Comparison of ENCODE assay signal across 24 cellular contexts in genomic region chr5:139186752-139187326, GRCh38. TPM values are rescaled to one million over a fixed set of nuclear protein-coding genes. Genes with fewer than 3 reads are reported as not detected.
DNase-seq lines count a peak whose midpoint lies in the region; ATAC-seq, FAIRE-seq and TF ChIP-seq lines count a peak whose summit lies in the region.
"Had no signal": no experiment of that assay in that cellular context is flagged by ENCODE, and none has a peak within 500 bp of the region (broad histone marks: within the 10 kb centered on the region; RNA-seq: fewer than 3 reads in every experiment).

No MANE protein-coding gene starts in this region.

- no peaks in the 10 kb centered on the region for H3K9me3 Mint-ChIP-seq in activated T-helper 2 cell treated with anti-CD3 and anti-CD28 coated beads, Interferon-gamma antibody, Interleukin-2, Interleukin-4, amounts not matched to agents 10 μg/mL and 5 μg/mL and 100 μg/mL, durations not matched to agents 14 hours and 24 hours and 36 hours

- no peak for TF ChIP-seq RAD21 in IMR-90 (IDR thresholded peaks at IDR 0.05; ENCODE audit: low read length)

- peak overlapping the region; percentile 35; the same call in 2 of the 3 replicates for H2BK15ac ChIP-seq in IMR-90 (ENCODE audit: low read depth, low read length)

- H3K18ac ChIP-seq in IMR-90 (ENCODE audit: low read depth, low read length) = peak overlapping the region; percentile 97

- peaks cover 16% of the 10 kb centered on the region for H3K9me1 ChIP-seq in IMR-90 (ENCODE audit: insufficient read depth, low read length)

- POLR2A ChIA-PET in IMR-90 (lab: Charles Lee; ENCODE audit: unreplicated experiment) = no interaction called here

- peak overlapping the region; percentile 79 for H2BK20ac ChIP-seq in IMR-90 (ENCODE audit: low read depth, low read length)

- H4K5ac ChIP-seq in IMR-90 (ENCODE audit: low read depth, low read length) = peak overlapping the region; percentile 83

- TF ChIP-seq POLR2A in IMR-90 (IDR thresholded peaks at IDR 0.05; ENCODE audit: low read depth, low read length) = no peak
- TF ChIP-seq POLR2A in H54 (IDR thresholded peaks at IDR 0.05; ENCODE audit: low read depth, low read length) = no peak

- H3K27ac ChIP-seq in IMR-90 (ENCODE audit: insufficient read depth, low read length) (peak overlapping the region; percentile 98; the same call in 1 of the 2 replicates), left ventricle myocardium inferior (replicated peaks) (no peak overlapping the region)

- 94% methylated on average over 3 of the region's 6 CpGs; no CpG with 5 or more reads in 1 of the 2 experiments for WGBS in IMR-90 (ENCODE audit: extremely low coverage in 2 of 2, insufficient read length in 1 of 2), 2 experiments

- peak; percentile 66 for ATAC-seq in IMR-90 (ENCODE audit: low read depth)
- ATAC-seq: Right ventricle myocardium inferior had no signal

- no peaks in the 10 kb centered on the region for H4K20me1 ChIP-seq in IMR-90 (ENCODE audit: insufficient read depth, low read length)

- in situ Hi-C loops in IMR-90 (cut with MboI; ENCODE audit: low sequenced_read_pairs) = no loop called here

- peak overlapping the region; percentile 62 for H4K91ac ChIP-seq in IMR-90 (ENCODE audit: insufficient read depth, low read depth, low read length)

- no peaks in the 10 kb centered on the region for H3K27me3 Mint-ChIP-seq in activated T-helper 2 cell treated with anti-CD3 and anti-CD28 coated beads, Interferon-gamma antibody, Interleukin-2, Interleukin-4, amounts not matched to agents 10 μg/mL and 5 μg/mL and 100 μg/mL, durations not matched to agents 14 hours and 24 hours and 36 hours (ENCODE audit: low read depth)
- H3K27me3 Mint-ChIP-seq: CD4-positive, alpha-beta memory T cell had no signal

- H3K27me3 ChIP-seq in IMR-90 (ENCODE audit: control insufficient read depth, insufficient read depth, low read length) = no peaks in the 10 kb centered on the region
- no peaks in the 10 kb centered on the region for H3K27me3 ChIP-seq in left ventricle myocardium inferior (ENCODE audit: low read depth)
- H3K27me3 ChIP-seq: BE2C, MG63 had no signal

- H2AFZ ChIP-seq in IMR-90 (replicated peaks; ENCODE audit: low read length, poor library complexity) = no peak overlapping the region

- no peak for FAIRE-seq in H54 (lab: Jason Lieb, UNC)
- FAIRE-seq: GM18507, RCC 7860 had no signal

- peak overlapping the region; percentile 28; the same call in 1 of the 2 replicates for H3K9ac ChIP-seq in IMR-90 (ENCODE audit: low read depth, low read length)

- H3K4me2 ChIP-seq in IMR-90 (ENCODE audit: low read depth, low read length) = peak overlapping the region; percentile 53; the same call in 1 of the 2 replicates

- peak overlapping the region; percentile 81 for H3K14ac ChIP-seq in IMR-90 (replicated peaks; ENCODE audit: low read depth, low read length)

- CTCF ChIA-PET in IMR-90 (lab: Yijun Ruan, JAX) = no interaction called here

- peak overlapping the region; percentile 71 for H3K4ac ChIP-seq in IMR-90 (ENCODE audit: low read depth, low read length)

- dilution Hi-C loops in IMR-90 (cut with HindIII; ENCODE audit: low sequenced_read_pairs, unreplicated experiment) = no loop called here

- H2BK5ac ChIP-seq in IMR-90 (ENCODE audit: low read depth, low read length, poor library complexity, severe bottlenecking) = peak overlapping the region; percentile 67

- peaks cover 21% of the 10 kb centered on the region for H3K36me3 Mint-ChIP-seq in activated T-helper 2 cell treated with anti-CD3 and anti-CD28 coated beads, Interferon-gamma antibody, Interleukin-2, Interleukin-4, amounts not matched to agents 10 μg/mL and 5 μg/mL and 100 μg/mL, durations not matched to agents 14 hours and 24 hours and 36 hours (ENCODE audit: low read depth)

- intact Hi-C loops in IMR-90 (cut with micrococcal nuclease) (loop anchor here (5.0 kb wide), 1 partner anchor 40 kb away; no protein-coding TSS in a partner anchor), left ventricle myocardium inferior (cut with micrococcal nuclease) (no loop called here)
- intact Hi-C loops in activated T-helper 2 cell treated with anti-CD3 and anti-CD28 coated beads, Interferon-gamma antibody, Interleukin-2, Interleukin-4, amounts not matched to agents 10 μg/mL and 5 μg/mL and 100 μg/mL, durations not matched to agents 14 hours and 24 hours and 36 hours (cut with micrococcal nuclease) = no loop called here

- peak overlapping the region; percentile 89 for H3K23ac ChIP-seq in IMR-90 (ENCODE audit: low read depth, low read length)

- no peak overlapping the region for H3K4me3 ChIP-seq in IMR-90 (ENCODE audit: insufficient read depth, low read depth, low read length)
- no peak overlapping the region for H3K4me3 ChIP-seq in left ventricle myocardium inferior
- H3K4me3 ChIP-seq: MG63 had no signal

- H3K27ac Mint-ChIP-seq in activated T-helper 2 cell treated with anti-CD3 and anti-CD28 coated beads, Interferon-gamma antibody, Interleukin-2, Interleukin-4, amounts not matched to agents 10 μg/mL and 5 μg/mL and 100 μg/mL, durations not matched to agents 14 hours and 24 hours and 36 hours = no peak overlapping the region
- H3K27ac Mint-ChIP-seq: CD4-positive, alpha-beta memory T cell had no signal

- peak overlapping the region; percentile 78 for H2AK5ac ChIP-seq in IMR-90 (ENCODE audit: low read depth, low read length)

- DNase-seq in IMR-90 (peak; percentile 84), amniotic epithelial cell (ENCODE audit: low read depth) (peak; percentile 77), iris pigment epithelial cell (ENCODE audit: low read depth) (peak; percentile 60), occipital lobe (lab: John Stamatoyannopoulos, UW) (no peak), left ventricle myocardium inferior (no peak), H54 (ENCODE audit: insufficient read length, low spot score) (no peak)
- no peak for DNase-seq in activated T-helper 2 cell treated with anti-CD3 and anti-CD28 coated beads, Interferon-gamma antibody, Interleukin-2, Interleukin-4, amounts not matched to agents 10 μg/mL and 5 μg/mL and 100 μg/mL, durations not matched to agents 14 hours and 24 hours and 36 hours (ENCODE audit: low spot score)
- DNase-seq: ACHN; BE2C; CD4-positive, alpha-beta memory T cell; EL; H7; Karpas-422; MG63; NCI-H1092; NCI-H1436 treated with DMSO at 0.1 percent for 48 hours; NCI-H2029 treated with DMSO at 0.1 percent for 48 hours; NCI-H2171 treated with DMSO at 0.1 percent for 48 hours; NCI-H446; NCI-H526 treated with DMSO at 0.1 percent for 48 hours; SW 1271 had no signal

- H2BK120ac ChIP-seq in IMR-90 (ENCODE audit: low read depth, low read length) = peak overlapping the region; percentile 74

- no TSS peak for BruUV-seq in IMR-90 (replicated peaks; lab: Mats Ljungman, UMichigan)

- H3K4me1 ChIP-seq in IMR-90 (ENCODE audit: control insufficient read depth, insufficient read depth, low read length) (peaks cover 30% of the 10 kb centered on the region), left ventricle myocardium inferior (peaks cover 56% of the 10 kb centered on the region)

- no peak overlapping the region for H2AK9ac ChIP-seq in IMR-90 (replicated peaks; ENCODE audit: low read depth, low read length, poor library complexity)

- H3K9me3 ChIP-seq in IMR-90 (ENCODE audit: control insufficient read depth, insufficient read depth, low read length) = no peaks in the 10 kb centered on the region
- H3K9me3 ChIP-seq in left ventricle myocardium inferior (replicated peaks) = no peaks in the 10 kb centered on the region
- H3K9me3 ChIP-seq: BE2C, MG63 had no signal

- H3K79me1 ChIP-seq in IMR-90 (ENCODE audit: low read depth in 1 of 2, low read length in 2 of 2) = peaks cover 22 to 64% of the 10 kb centered on the region in 2 experiments

- H3K36me3 ChIP-seq in IMR-90 (ENCODE audit: control insufficient read depth, insufficient read depth, low read length) (no peaks in the 10 kb centered on the region), left ventricle myocardium inferior (no peaks in the 10 kb centered on the region)
- H3K36me3 ChIP-seq: BE2C had no signal

- peak overlapping the region; percentile 56 to 81; a peak in 3 of 4 replicates for H4K8ac ChIP-seq in IMR-90 (ENCODE audit: low read depth in 2 of 2, low read length in 2 of 2)

- H3K56ac ChIP-seq in IMR-90 (ENCODE audit: extremely low read depth, insufficient read depth, low read length) = no peak overlapping the region

- TF ChIP-seq CTCF in IMR-90 (conservative IDR thresholded peaks at IDR 0.05; ENCODE audit: low read depth, low read length) = no peak
- TF ChIP-seq CTCF in left ventricle myocardium inferior (IDR thresholded peaks at IDR 0.05; ENCODE audit: borderline replicate concordance) = no peak

- no peak overlapping the region for H3K4me3 Mint-ChIP-seq in activated T-helper 2 cell treated with anti-CD3 and anti-CD28 coated beads, Interferon-gamma antibody, Interleukin-2, Interleukin-4, amounts not matched to agents 10 μg/mL and 5 μg/mL and 100 μg/mL, durations not matched to agents 14 hours and 24 hours and 36 hours (ENCODE audit: low read depth)
- H3K4me3 Mint-ChIP-seq: CD4-positive, alpha-beta memory T cell had no signal

- H3K4me1 Mint-ChIP-seq in activated T-helper 2 cell treated with anti-CD3 and anti-CD28 coated beads, Interferon-gamma antibody, Interleukin-2, Interleukin-4, amounts not matched to agents 10 μg/mL and 5 μg/mL and 100 μg/mL, durations not matched to agents 14 hours and 24 hours and 36 hours (ENCODE audit: low read depth) = peaks cover 16% of the 10 kb centered on the region

TF ChIP-seq in IMR-90, 13 proteins besides CTCF, POLR2A, EP300 and RAD21 (continues in another document):
- TF ChIP-seq BHLHE40 (IDR thresholded peaks at IDR 0.05; ENCODE audit: low read depth, low read length) = no peak
- no peak for TF ChIP-seq RFX5 (IDR thresholded peaks at IDR 0.05; ENCODE audit: low read depth, low read length)
- TF ChIP-seq MAFK (IDR thresholded peaks at IDR 0.05; ENCODE audit: low read depth, low read length) = no peak
- no peak for TF ChIP-seq CHD1 (IDR thresholded peaks at IDR 0.05; ENCODE audit: low read depth, low read length)
- no peak for TF ChIP-seq NFE2L2 (IDR thresholded peaks at IDR 0.05; ENCODE audit: low read depth, low read length)
- no peak for TF ChIP-seq SMC3 (IDR thresholded peaks at IDR 0.05; ENCODE audit: low read depth, low read length)
- TF ChIP-seq MXI1 (IDR thresholded peaks at IDR 0.05; ENCODE audit: borderline replicate concordance, low read depth, low read length) = no peak
- TF ChIP-seq CEBPB (IDR thresholded peaks at IDR 0.05; ENCODE audit: low read depth, low read length) = no peak
- TF ChIP-seq MAZ (IDR thresholded peaks at IDR 0.05; ENCODE audit: borderline replicate concordance, low read depth, low read length) = no peak
- no peak for TF ChIP-seq FOS (IDR thresholded peaks at IDR 0.05; ENCODE audit: low read depth, low read length)

RNA-seq across cellular contexts. Expression of gene SIL1, which starts 11.3 kb away (rescaled TPM):
- total RNA-seq in IMR-90 (2012; rRNA removed) (56.1 and 61.4 TPM in 2 replicates), occipital lobe (11.7 TPM), left ventricle myocardium inferior (39.3 TPM)
- 66.0 and 80.7 TPM in 2 replicates for polyA plus RNA-seq in IMR-90 (2012; rRNA removed)
- polyA plus RNA-seq in IMR-90 (2012; cell fraction: cytosol; rRNA removed) = 76.2 and 95.1 TPM in 2 replicates
- 22.3 and 55.0 TPM in 2 replicates for polyA plus RNA-seq in IMR-90 (2012; cell fraction: nucleus; rRNA removed; ENCODE audit: low replicate concordance)
- 31.1 and 37.8 TPM in 2 replicates for total RNA-seq in activated T-helper 2 cell treated with anti-CD3 and anti-CD28 coated beads, Interferon-gamma antibody, Interleukin-2, Interleukin-4, amounts not matched to agents 10 μg/mL and 5 μg/mL and 100 μg/mL, durations not matched to agents 14 hours and 24 hours and 36 hours

Comparison
In these comparisons a context has a peak if more than half of its experiments do, and no peak if none do; other contexts are left out.
1. DNase-seq: peak in IMR-90 (single experiment), amniotic epithelial cell (single experiment) and iris pigment epithelial cell (single experiment); none in occipital lobe (single experiment), left ventricle myocardium inferior (single experiment), H54 (single experiment) and activated T-helper 2 cell treated with anti-CD3 and anti-CD28 coated beads, Interferon-gamma antibody, Interleukin-2, Interleukin-4, amounts not matched to agents 10 μg/mL and 5 μg/mL and 100 μg/mL, durations not matched to agents 14 hours and 24 hours and 36 hours (single experiment).